Comparison of ENCODE assay signal across 25 cellular contexts in genomic region chrX:116930311-116930710, GRCh38.
"Had no signal": no experiment of that assay in that cellular context is flagged by ENCODE, and none has a peak within 500 bp of the region (broad histone marks: within the 10 kb centered on the region; RNA-seq: fewer than 3 reads in every experiment).

No MANE protein-coding gene starts in this region.

- H3K27me3 ChIP-seq: adrenal gland, body of pancreas, gastrocnemius medialis, ovary, sigmoid colon, suprapubic skin, tibial nerve had no signal

- H3K27ac ChIP-seq: adrenal gland, body of pancreas, gastrocnemius medialis, ovary, prostate gland, sigmoid colon, suprapubic skin, tibial nerve had no signal

- DNase-seq: activated CD4-positive, alpha-beta T cell treated with anti-CD3 and anti-CD28 coated beads for 4 hours; activated CD4-positive, alpha-beta T cell treated with anti-CD3 and anti-CD28 coated beads, Interleukin-2, amount 50 U/mL, for 4 hours; activated CD8-positive, alpha-beta memory T cell treated with anti-CD3 and anti-CD28 coated beads for 24 hours; activated effector memory CD4-positive, alpha-beta T cell treated with Interleukin-2 at 50 U/mL for 16 hours; activated naive CD4-positive, alpha-beta T cell treated with Interleukin-2 at 50 U/mL for 16 hours; activated naive CD8-positive, alpha-beta T cell treated with anti-CD3 and anti-CD28 coated beads for 36 hours; adrenal gland; aorta; body of pancreas; effector memory CD4-positive, alpha-beta T cell; erythroblast; gastrocnemius medialis; glutamatergic neuron; kidney; left colon; ovary; retina; sigmoid colon; small intestine; stimulated activated CD4-positive, alpha-beta T cell treated with anti-CD3 and anti-CD28 coated beads, Interleukin-1b, Interleukin-23, amount 100 ng/mL, for 48 hours; stimulated activated naive B cell treated with anti-CD40 and anti-IgM and Interleukin-4, amounts not matched to agents 10 μg/mL and 1 μg/mL and 100 μg/mL, for 72 hours had no signal

- H3K36me3 ChIP-seq: adrenal gland, gastrocnemius medialis, ovary, prostate gland, sigmoid colon, suprapubic skin, tibial nerve had no signal

- H3K9me3 ChIP-seq: adrenal gland, body of pancreas, gastrocnemius medialis, ovary, prostate gland, sigmoid colon, suprapubic skin, tibial nerve had no signal

- H3K4me1 ChIP-seq: adrenal gland, body of pancreas, gastrocnemius medialis, prostate gland, sigmoid colon, suprapubic skin, tibial nerve had no signal

- ATAC-seq: body of pancreas; gastrocnemius medialis; left colon; natural killer cell treated with Interleukin-12 subunit alpha and Interleukin-12 subunit beta and Interleukin-15 and Interleukin-18, amount 100 ng/mL, for 72 hours; stimulated activated naive B cell treated with anti-CD40 and anti-IgM and Interleukin-4, amounts not matched to agents 10 μg/mL and 1 μg/mL and 100 μg/mL, for 72 hours had no signal

- H3K4me3 ChIP-seq: adrenal gland, body of pancreas, gastrocnemius medialis, ovary, prostate gland, sigmoid colon, suprapubic skin, tibial nerve had no signal
